In the genomic region with DNA sequence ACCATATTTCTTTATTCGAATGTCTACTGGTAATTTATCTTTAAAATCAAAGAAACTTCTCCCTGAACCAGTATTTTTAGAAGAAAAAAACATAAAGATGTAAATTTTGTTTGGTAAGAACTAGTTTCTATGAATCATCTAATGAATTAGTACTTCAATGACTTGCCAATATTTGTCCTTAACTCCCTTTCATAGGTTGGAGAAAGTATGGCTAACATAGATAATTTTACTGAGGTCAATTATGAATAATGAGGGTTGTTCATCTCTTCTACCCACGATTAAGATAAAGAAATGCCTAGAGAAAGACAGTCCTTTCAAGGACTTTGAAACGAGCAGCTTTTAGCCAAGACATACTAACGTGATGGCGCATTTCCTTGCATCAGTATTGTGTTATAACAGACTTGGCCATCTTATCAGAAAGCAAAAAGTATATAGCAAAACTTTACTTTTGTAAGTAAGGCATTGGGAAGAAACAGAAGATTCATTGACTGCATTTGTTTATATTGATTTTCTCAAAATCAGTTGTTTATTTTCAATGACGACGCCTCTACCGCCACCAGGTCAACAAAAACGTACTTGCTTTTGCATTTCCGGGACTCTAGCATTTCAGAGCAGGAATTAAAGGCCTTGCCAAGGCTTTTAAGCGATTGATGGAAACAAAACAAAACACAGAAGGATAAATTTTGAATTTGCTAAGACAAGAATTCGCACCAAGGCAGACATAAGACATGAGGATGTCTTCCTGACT, we compare ENCODE assay signal across 8 cellular contexts. TPM values are rescaled to one million over a fixed set of nuclear protein-coding genes. Genes with fewer than 3 reads are reported as not detected.
DNase-seq lines count a peak whose midpoint lies in the region; ATAC-seq and TF ChIP-seq lines count a peak whose summit lies in the region.

No MANE protein-coding gene starts in this region.

- H3K27me3 Mint-ChIP-seq in CD8-positive, alpha-beta memory T cell, result peaks cover 0 to 1% of the 10 kb centered on the region in 2 donors
- H3K27me3 Mint-ChIP-seq in activated naive CD8-positive, alpha-beta T cell, result no peaks in the 10 kb centered on the region
- peaks cover 3 to 11% (median 10%) of the 10 kb centered on the region in 3 donors for H3K27me3 Mint-ChIP-seq in immature natural killer cell (ENCODE audit: low read depth in 3 of 3)

- ATAC-seq in GM19452 (IDR thresholded peaks at IDR 0.05; ENCODE audit: unreplicated experiment) (peak; percentile 21), HG03521 (IDR thresholded peaks at IDR 0.05; ENCODE audit: unreplicated experiment) (peak; percentile 5), GM19324 (IDR thresholded peaks at IDR 0.05; ENCODE audit: low FRiP score, unreplicated experiment) (no peak)

- peak in 1 of 7 experiments; percentile 5 for TF ChIP-seq CTCF in stomach (IDR thresholded peaks at IDR 0.05)

- peaks cover 0 to 13% (median 2%) of the 10 kb centered on the region in 3 donors for H3K36me3 Mint-ChIP-seq in CD8-positive, alpha-beta memory T cell
- H3K36me3 Mint-ChIP-seq in activated naive CD8-positive, alpha-beta T cell, result no peaks in the 10 kb centered on the region
- peaks cover 0 to 4% (median 0%) of the 10 kb centered on the region in 3 donors for H3K36me3 Mint-ChIP-seq in immature natural killer cell

- H3K36me3 ChIP-seq in CD8-positive, alpha-beta memory T cell (ENCODE audit: insufficient read depth, low read length), result no peaks in the 10 kb centered on the region
- H3K36me3 ChIP-seq in stomach, result peaks cover 0 to under 1% (median 0%) of the 10 kb centered on the region in 4 donors

- peaks cover 7% of the 10 kb centered on the region for H3K4me1 ChIP-seq in CD8-positive, alpha-beta memory T cell (ENCODE audit: insufficient read depth, low read length)
- H3K4me1 ChIP-seq in stomach, result peaks cover 9 to 45% (median 27%) of the 10 kb centered on the region in 4 donors

- TF ChIP-seq POLR2A in stomach (IDR thresholded peaks at IDR 0.05), result no peak

- intact Hi-C loops in stomach (cut with DNase I; ENCODE audit: low total_unique reads), result no loop called here

- 4 to 12% (median 8%) methylated on average over 12 of the region's 12 CpGs for WGBS in stomach, 5 donors

- H3K9me3 Mint-ChIP-seq in CD8-positive, alpha-beta memory T cell, result no peaks in the 10 kb centered on the region
- H3K9me3 Mint-ChIP-seq in activated naive CD8-positive, alpha-beta T cell (ENCODE audit: low read depth), result no peaks in the 10 kb centered on the region
- no peaks in the 10 kb centered on the region for H3K9me3 Mint-ChIP-seq in immature natural killer cell

- H3K4me3 Mint-ChIP-seq in CD8-positive, alpha-beta memory T cell, result peak overlapping the region; percentile 83 to 96 (median 94)
- H3K4me3 Mint-ChIP-seq in activated naive CD8-positive, alpha-beta T cell, result peak overlapping the region; percentile 87
- peak overlapping the region; percentile 87 to 96 (median 95) for H3K4me3 Mint-ChIP-seq in immature natural killer cell

- H3K4me3 ChIP-seq in CD8-positive, alpha-beta memory T cell (ENCODE audit: low read length), result peak overlapping the region; percentile 72
- H3K4me3 ChIP-seq in stomach, result peak overlapping the region; percentile 71 to 98 (median 80)

- CTCF ChIA-PET in CD8-positive, alpha-beta memory T cell (lab: Charles Lee), result interaction anchor here (0.9 to 2.9 kb wide), 5 partner anchors 11 to 1673 kb away, joined by 3 to 20 read pairs (median 4); a partner anchor contains a TSS

- no peaks in the 10 kb centered on the region for H3K9me3 ChIP-seq in CD8-positive, alpha-beta memory T cell (ENCODE audit: low read length)
- no peaks in the 10 kb centered on the region for H3K9me3 ChIP-seq in stomach

- no peaks in the 10 kb centered on the region for H3K27me3 ChIP-seq in CD8-positive, alpha-beta memory T cell (ENCODE audit: insufficient read depth, low read length, poor library complexity, severe bottlenecking)
- H3K27me3 ChIP-seq in stomach, result no peaks in the 10 kb centered on the region

- peak in 2 of 5 donors; percentile 52 for DNase-seq in CD8-positive, alpha-beta memory T cell
- peak in 1 of 3 donors; percentile 58 for DNase-seq in immature natural killer cell
- DNase-seq in stomach, result no peak
- no peak for DNase-seq in NCI-H146 (lab: John Stamatoyannopoulos, UW)

- H3K27ac Mint-ChIP-seq in CD8-positive, alpha-beta memory T cell, result peak overlapping the region; percentile 89 to 99 (median 97)
- H3K27ac Mint-ChIP-seq in activated naive CD8-positive, alpha-beta T cell, result peak overlapping the region; percentile 96
- H3K27ac Mint-ChIP-seq in immature natural killer cell, result peak overlapping the region; percentile 93 to 100 (median 96)

- no peak for TF ChIP-seq EP300 in stomach (IDR thresholded peaks at IDR 0.05)

- H3K27ac ChIP-seq in CD8-positive, alpha-beta memory T cell (ENCODE audit: low read depth, low read length), result peak overlapping the region; percentile 98
- peak overlapping the region; percentile 96 to 99 (median 98) for H3K27ac ChIP-seq in stomach

- POLR2A ChIA-PET in CD8-positive, alpha-beta memory T cell (lab: Charles Lee), result interaction anchor here (2.0 to 4.6 kb wide), 2 partner anchors 29 to 1674 kb away, joined by 16 to 61 read pairs; a partner anchor contains a TSS

- H3K4me1 Mint-ChIP-seq in CD8-positive, alpha-beta memory T cell, result peaks cover 30 to 39% (median 36%) of the 10 kb centered on the region in 3 donors
- H3K4me1 Mint-ChIP-seq in activated naive CD8-positive, alpha-beta T cell (ENCODE audit: low read depth), result peaks cover 28% of the 10 kb centered on the region
- H3K4me1 Mint-ChIP-seq in immature natural killer cell, result peaks cover 29 to 34% of the 10 kb centered on the region in 2 donors

RNA-seq across cellular contexts. Expression of a gene that starts 1.0 kb away (rescaled TPM):
- total RNA-seq in CD8-positive, alpha-beta memory T cell, result 1 to 10 TPM; 2.8 to 3.4 TPM
- polyA plus RNA-seq in CD8-positive, alpha-beta memory T cell, result 5.0 TPM
- polyA plus RNA-seq in immature natural killer cell (1 to 10 TPM in 2 of 3 donors, under 1 TPM in 1; 0.83 to 3.8 (median 1.6) TPM), stomach (1 to 10 TPM; 1.8 to 2.9 (median 2.6) TPM)
- total RNA-seq in stomach, result 10 to 100 TPM in 1 of 5 donors, 1 to 10 TPM in 4; 1.3 to 10.8 (median 1.7) TPM

RNA-seq across cellular contexts. Expression of a gene that starts 28.8 kb away (rescaled TPM):
- total RNA-seq in CD8-positive, alpha-beta memory T cell, result 10 to 100 TPM; 34.5 to 35.7 TPM
- 36.6 TPM for polyA plus RNA-seq in CD8-positive, alpha-beta memory T cell
- polyA plus RNA-seq in immature natural killer cell, result 10 to 100 TPM; 46.9 to 66.0 (median 56.1) TPM
- 10 to 100 TPM in 2 of 5 donors, 1 to 10 TPM in 3; 2.6 to 22.0 (median 8.2) TPM for total RNA-seq in stomach
- polyA plus RNA-seq in stomach, result 10 to 100 TPM; 11.1 to 16.8 (median 16.1) TPM
